In genomic region chr4:117800636-117801035, GRCh38 we compare ENCODE assay signal across 31 cellular contexts.
A peak's percentile ranks its signal among the peaks of the same experiment; 100 is the strongest.
DNase-seq lines count a peak whose midpoint lies in the region; TF ChIP-seq lines count a peak whose summit lies in the region.
"Had no signal": no experiment of that assay in that cellular context is flagged by ENCODE, and none has a peak within 500 bp of the region (broad histone marks: within the 10 kb centered on the region; RNA-seq: fewer than 3 reads in every experiment).

No MANE protein-coding gene starts in this region.

- H2BK120ac ChIP-seq in mesendoderm (ENCODE audit: low read depth, low read length) (no peak overlapping the region), trophoblast cell (ENCODE audit: insufficient read depth, low read length, poor library complexity) (no peak overlapping the region)

- H4K5ac ChIP-seq in mesendoderm (ENCODE audit: low read length): no peak overlapping the region

- H2BK12ac ChIP-seq in trophoblast cell (ENCODE audit: low read length): no peak overlapping the region

- H3K4me1 ChIP-seq in mesendoderm (ENCODE audit: control insufficient read depth, low read depth, low read length) (peaks cover 7% of the 10 kb centered on the region), trophoblast cell (ENCODE audit: control insufficient read depth in 1 of 2, insufficient read depth in 2 of 2, low read length in 2 of 2) (peaks cover 0 to 2% of the 10 kb centered on the region in 2 experiments), OCI-LY7 (ENCODE audit: insufficient read depth, low read length, poor library complexity, severe bottlenecking) (no peaks in the 10 kb centered on the region)
- H3K4me1 ChIP-seq: A549; BE2C; BLaER1; BLaER1 treated with 17β-estradiol and CSF1 and Interleukin-3, amounts not matched to agents 10 nM and 100 nM; Caco-2 had no signal

- H4K8ac ChIP-seq in mesendoderm (ENCODE audit: low read depth, low read length) (no peak overlapping the region), trophoblast cell (ENCODE audit: low read depth, low read length) (no peak overlapping the region)

- no peak overlapping the region for H3K9ac ChIP-seq in mesendoderm (ENCODE audit: low read length)
- H3K9ac ChIP-seq in trophoblast cell (ENCODE audit: low read length): no peak overlapping the region
- H3K9ac ChIP-seq: BLaER1; BLaER1 treated with 17β-estradiol and CSF1 and Interleukin-3, amounts not matched to agents 10 nM and 100 nM had no signal

- H4K91ac ChIP-seq in trophoblast cell (ENCODE audit: low read depth, low read length): no peak overlapping the region

- no peak overlapping the region for H2BK15ac ChIP-seq in mesendoderm (replicated peaks; ENCODE audit: low read depth)

- CTCF ChIA-PET in OCI-LY7 (lab: Charles Lee; ENCODE audit: unreplicated experiment): no interaction called here

- H3K79me2 ChIP-seq in mesendoderm (ENCODE audit: control insufficient read depth, insufficient read depth, low read length) (no peaks in the 10 kb centered on the region), trophoblast cell (ENCODE audit: control insufficient read depth, insufficient read depth, low read length, poor library complexity) (no peaks in the 10 kb centered on the region), OCI-LY7 (ENCODE audit: insufficient read depth, low read depth, low read length) (no peaks in the 10 kb centered on the region)

- no peak overlapping the region for H3K23ac ChIP-seq in mesendoderm (ENCODE audit: low read length)
- H3K23ac ChIP-seq in trophoblast cell (ENCODE audit: low read length): no peak overlapping the region

- no TSS peak for BruUV-seq in OCI-LY7 (replicated peaks; lab: Mats Ljungman, UMichigan)

- H3K9me3 ChIP-seq in trophoblast cell (ENCODE audit: insufficient read depth, low read depth, low read length) (no peaks in the 10 kb centered on the region), OCI-LY7 (ENCODE audit: low read length) (no peaks in the 10 kb centered on the region)
- H3K9me3 ChIP-seq: A549; BE2C; BLaER1; BLaER1 treated with 17β-estradiol and CSF1 and Interleukin-3, amounts not matched to agents 10 nM and 100 nM; Caco-2 had no signal

- no peak overlapping the region for H2AK5ac ChIP-seq in mesendoderm (ENCODE audit: low read length)
- no peak overlapping the region for H2AK5ac ChIP-seq in trophoblast cell (ENCODE audit: low read length)

- no peak for TF ChIP-seq CTCF in OCI-LY7 (conservative IDR thresholded peaks at IDR 0.05; ENCODE audit: low read length)

- H3K27ac ChIP-seq in mesendoderm (ENCODE audit: low read depth, low read length): no peak overlapping the region
- no peak overlapping the region for H3K27ac ChIP-seq in trophoblast cell (ENCODE audit: low read depth, low read length)
- no peak overlapping the region for H3K27ac ChIP-seq in OCI-LY7 (ENCODE audit: low read depth, low read length, poor library complexity, severe bottlenecking)
- H3K27ac ChIP-seq: 22Rv1; A549; BLaER1; BLaER1 treated with 17β-estradiol and CSF1 and Interleukin-3, amounts not matched to agents 10 nM and 100 nM; C4-2B had no signal

- H2AFZ ChIP-seq in trophoblast cell (ENCODE audit: insufficient read depth, low read length, poor library complexity) (no peak overlapping the region), OCI-LY7 (ENCODE audit: low read length) (no peak overlapping the region)

- H3K27me3 ChIP-seq in mesendoderm (ENCODE audit: insufficient read depth, low read length, poor library complexity) (no peaks in the 10 kb centered on the region), trophoblast cell (ENCODE audit: insufficient read depth, low read length) (no peaks in the 10 kb centered on the region)
- H3K27me3 ChIP-seq: BE2C; BLaER1; BLaER1 treated with 17β-estradiol and CSF1 and Interleukin-3, amounts not matched to agents 10 nM and 100 nM had no signal

- no peak overlapping the region for H3K14ac ChIP-seq in trophoblast cell (ENCODE audit: low read length)

- no peak overlapping the region for H2BK5ac ChIP-seq in mesendoderm (ENCODE audit: low read length)
- H2BK5ac ChIP-seq in trophoblast cell (ENCODE audit: low read depth, low read length, poor library complexity): no peak overlapping the region

- intact Hi-C loops in OCI-LY7 (cut with micrococcal nuclease; ENCODE audit: unreplicated experiment): loop anchor here (10.0 kb wide), 1 partner anchor 224 kb away; no protein-coding TSS in a partner anchor

- no peak overlapping the region for H3K4me3 ChIP-seq in mesendoderm (ENCODE audit: low read length)
- H3K4me3 ChIP-seq in trophoblast cell (ENCODE audit: low read depth, low read length): no peak overlapping the region
- H3K4me3 ChIP-seq in OCI-LY7 (ENCODE audit: low read depth, low read length, poor library complexity, severe bottlenecking): no peak overlapping the region
- H3K4me3 ChIP-seq: A549; BLaER1; BLaER1 treated with 17β-estradiol and CSF1 and Interleukin-3, amounts not matched to agents 10 nM and 100 nM had no signal

- no peak overlapping the region for H4K12ac ChIP-seq in trophoblast cell (ENCODE audit: low read depth, low read length)

- H3K36me3 ChIP-seq in mesendoderm (ENCODE audit: control insufficient read depth, insufficient read depth, low read length) (no peaks in the 10 kb centered on the region), trophoblast cell (ENCODE audit: control insufficient read depth in 1 of 2, insufficient read depth in 2 of 2, low read length in 2 of 2) (no peaks in the 10 kb centered on the region), OCI-LY7 (ENCODE audit: insufficient read depth, low read length) (no peaks in the 10 kb centered on the region)
- H3K36me3 ChIP-seq: BE2C; BLaER1; BLaER1 treated with 17β-estradiol and CSF1 and Interleukin-3, amounts not matched to agents 10 nM and 100 nM had no signal

- peak; percentile 24 for DNase-seq in NCI-H69 (lab: John Stamatoyannopoulos, UW)
- DNase-seq in mesendoderm: peak; percentile 57
- DNase-seq in trophoblast cell: peak; percentile 13 to 78
- no peak for DNase-seq in OCI-LY7 (ENCODE audit: low spot score)
- DNase-seq in GDM1 (lab: John Stamatoyannopoulos, UW): no peak
- DNase-seq in NCI-H2081 treated with DMSO at 0.1 percent for 48 hours (lab: John Stamatoyannopoulos, UW): no peak
- DNase-seq: 8988T; ACHN; AML-193; BE2C; C1 segment of cervical spinal cord; Caco-2; Calu3; CD4-positive, alpha-beta memory T cell; CD4-positive, alpha-beta T cell; CD4-positive, CD25-positive, alpha-beta regulatory T cell; CD8-positive, alpha-beta memory T cell; CD8-positive, alpha-beta T cell; COR-L47; DMS 273 treated with DMSO at 0.1 percent for 48 hours; DMS153; DMS53; DMS79; DMS79 treated with DMSO at 0.1 percent for 48 hours; DND-41; EL had no signal

- H3K4me2 ChIP-seq in mesendoderm (ENCODE audit: low read length): no peak overlapping the region
- H3K4me2 ChIP-seq in trophoblast cell (ENCODE audit: low read length): no peak overlapping the region
- H3K4me2 ChIP-seq in OCI-LY7 (ENCODE audit: low read length): no peak overlapping the region
- H3K4me2 ChIP-seq: A549; BLaER1; BLaER1 treated with 17β-estradiol and CSF1 and Interleukin-3, amounts not matched to agents 10 nM and 100 nM had no signal

- no peaks in the 10 kb centered on the region for H4K20me1 ChIP-seq in OCI-LY7 (ENCODE audit: insufficient read depth, low read length)
- H4K20me1 ChIP-seq: BLaER1; BLaER1 treated with 17β-estradiol and CSF1 and Interleukin-3, amounts not matched to agents 10 nM and 100 nM had no signal

- WGBS in mesendoderm (ENCODE audit: extremely low coverage, insufficient coverage, low lambda C conversion rate): no CpG with 5 or more reads among the region's 6 CpGs
- WGBS in trophoblast cell (ENCODE audit: extremely low coverage, insufficient coverage, insufficient read length): no CpG with 5 or more reads among the region's 6 CpGs

- peak overlapping the region; percentile 30 for H3K56ac ChIP-seq in mesendoderm (ENCODE audit: low read length)

- H3K9me2 ChIP-seq in OCI-LY7 (ENCODE audit: insufficient read depth, low read length): no peaks in the 10 kb centered on the region

- H3K4ac ChIP-seq in mesendoderm (ENCODE audit: low read depth, low read length): no peak overlapping the region
- H3K4ac ChIP-seq in trophoblast cell (ENCODE audit: low read depth, low read length): no peak overlapping the region

- POLR2A ChIA-PET in OCI-LY7 (lab: Charles Lee): interaction anchor here (1.6 kb wide), 1 partner anchor 11 kb away, joined by 4 read pairs; no protein-coding TSS in a partner anchor

- H3K79me1 ChIP-seq in mesendoderm (ENCODE audit: low read length) (no peaks in the 10 kb centered on the region), trophoblast cell (ENCODE audit: low read length) (no peaks in the 10 kb centered on the region)

- no peak overlapping the region for H3K18ac ChIP-seq in mesendoderm (ENCODE audit: low read length)
- no peak overlapping the region for H3K18ac ChIP-seq in trophoblast cell (ENCODE audit: low read length)

Comparison
In these comparisons a context has a peak if more than half of its experiments do, and no peak if none do; other contexts are left out.
1. DNase-seq: peak in NCI-H69 (single experiment), mesendoderm (single experiment) and trophoblast cell (2 of 2); none in OCI-LY7 (single experiment), GDM1 (single experiment) and NCI-H2081 treated with DMSO at 0.1 percent for 48 hours (single experiment).